In the genomic region with DNA sequence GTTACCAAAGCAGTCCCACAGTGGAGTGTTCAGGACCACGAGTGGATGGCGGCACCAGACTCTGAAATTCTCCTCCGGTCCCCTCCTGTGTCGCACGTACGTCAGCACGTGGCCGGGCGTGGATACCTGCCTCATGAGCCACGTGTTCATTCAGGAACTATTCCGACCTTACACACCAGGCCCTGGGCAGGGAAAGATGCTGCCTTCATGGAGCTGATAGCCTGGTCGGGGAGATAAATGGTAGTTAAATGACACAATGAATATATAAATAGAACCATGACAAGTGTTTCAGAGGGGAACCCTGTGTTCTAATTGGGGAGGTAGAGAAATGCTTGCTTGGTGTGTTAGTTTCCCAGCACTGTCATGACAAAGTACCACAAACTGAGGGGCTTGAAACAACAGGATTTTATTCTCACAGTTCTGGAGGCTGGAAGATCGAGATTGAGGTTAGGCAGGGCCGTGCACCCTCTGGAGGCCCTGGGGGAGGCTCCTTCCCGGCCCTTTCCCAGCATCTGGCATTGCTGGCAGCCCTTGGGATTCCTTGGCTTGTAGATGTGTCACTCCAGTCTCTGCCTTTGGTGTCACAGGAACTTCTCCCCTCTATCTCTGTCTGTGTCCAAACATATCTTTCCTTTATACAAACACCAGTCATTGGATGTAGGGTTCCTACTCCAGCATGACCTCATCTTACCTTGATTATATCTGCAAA, we compare ENCODE assay signal across 24 cellular contexts. TPM values are rescaled to one million over a fixed set of nuclear protein-coding genes. Genes with fewer than 3 reads are reported as not detected.
"Had no signal": no experiment of that assay in that cellular context is flagged by ENCODE, and none has a peak within 500 bp of the region (broad histone marks: within the 10 kb centered on the region; RNA-seq: fewer than 3 reads in every experiment).

No MANE protein-coding gene starts in this region.

- H3K4me1 ChIP-seq: breast epithelium, colonic mucosa, suprapubic skin, tibial artery, upper lobe of right lung had no signal

- H3K36me3 ChIP-seq: breast epithelium, colonic mucosa, esophagus squamous epithelium, ovary, suprapubic skin, tibial artery, upper lobe of right lung had no signal

- H3K9me3 Mint-ChIP-seq: activated CD4-positive, alpha-beta memory T cell treated with anti-CD3 and anti-CD28 coated beads for 36 hours; activated naive CD4-positive, alpha-beta T cell treated with anti-CD3 and anti-CD28 coated beads, Interleukin-2, amount 50 U/mL, for 24 hours; memory B cell; natural killer cell treated with Interleukin-12 subunit alpha and Interleukin-12 subunit beta and Interleukin-15 and Interleukin-18, amount 100 ng/mL, for 72 hours; stimulated activated naive B cell treated with anti-CD40 and anti-IgM and Interleukin-4, amounts not matched to agents 10 μg/mL and 1 μg/mL and 100 μg/mL, for 72 hours; T-helper 1 cell treated with Interleukin-12 subunit alpha and Interleukin-12 subunit beta and Interleukin-4 antibody, amounts not matched to agents 30 μg/mL and 1 μg/mL, for 36 hours had no signal

- H3K27me3 ChIP-seq: breast epithelium, colonic mucosa, esophagus squamous epithelium, ovary, suprapubic skin, upper lobe of right lung had no signal

- H3K4me3 ChIP-seq: breast epithelium, colonic mucosa, esophagus squamous epithelium, ovary, suprapubic skin, tibial artery, upper lobe of right lung had no signal

- H3K27ac ChIP-seq: breast epithelium, colonic mucosa, epithelial cell of prostate, esophagus squamous epithelium, ovary, suprapubic skin, tibial artery, upper lobe of right lung, VCaP had no signal

- H3K9me3 ChIP-seq: breast epithelium, colonic mucosa, esophagus squamous epithelium, ovary, suprapubic skin, tibial artery, upper lobe of right lung had no signal

- H3K4me3 Mint-ChIP-seq: activated CD4-positive, alpha-beta memory T cell treated with anti-CD3 and anti-CD28 coated beads for 36 hours; activated naive CD4-positive, alpha-beta T cell treated with anti-CD3 and anti-CD28 coated beads, Interleukin-2, amount 50 U/mL, for 24 hours; memory B cell; natural killer cell treated with Interleukin-12 subunit alpha and Interleukin-12 subunit beta and Interleukin-15 and Interleukin-18, amount 100 ng/mL, for 72 hours; stimulated activated naive B cell treated with anti-CD40 and anti-IgM and Interleukin-4, amounts not matched to agents 10 μg/mL and 1 μg/mL and 100 μg/mL, for 72 hours; T-helper 1 cell treated with Interleukin-12 subunit alpha and Interleukin-12 subunit beta and Interleukin-4 antibody, amounts not matched to agents 30 μg/mL and 1 μg/mL, for 36 hours had no signal

- H3K36me3 Mint-ChIP-seq: activated CD4-positive, alpha-beta memory T cell treated with anti-CD3 and anti-CD28 coated beads for 36 hours; activated naive CD4-positive, alpha-beta T cell treated with anti-CD3 and anti-CD28 coated beads, Interleukin-2, amount 50 U/mL, for 24 hours; memory B cell; natural killer cell treated with Interleukin-12 subunit alpha and Interleukin-12 subunit beta and Interleukin-15 and Interleukin-18, amount 100 ng/mL, for 72 hours; stimulated activated naive B cell treated with anti-CD40 and anti-IgM and Interleukin-4, amounts not matched to agents 10 μg/mL and 1 μg/mL and 100 μg/mL, for 72 hours had no signal

- H3K27ac Mint-ChIP-seq: activated CD4-positive, alpha-beta memory T cell treated with anti-CD3 and anti-CD28 coated beads for 36 hours; activated naive CD4-positive, alpha-beta T cell treated with anti-CD3 and anti-CD28 coated beads, Interleukin-2, amount 50 U/mL, for 24 hours; memory B cell; natural killer cell treated with Interleukin-12 subunit alpha and Interleukin-12 subunit beta and Interleukin-15 and Interleukin-18, amount 100 ng/mL, for 72 hours; progenitor cell of endocrine pancreas; stimulated activated naive B cell treated with anti-CD40 and anti-IgM and Interleukin-4, amounts not matched to agents 10 μg/mL and 1 μg/mL and 100 μg/mL, for 72 hours had no signal

- ATAC-seq: natural killer cell treated with Interleukin-12 subunit alpha and Interleukin-12 subunit beta and Interleukin-15 and Interleukin-18, amount 100 ng/mL, for 72 hours; stimulated activated naive B cell treated with anti-CD40 and anti-IgM and Interleukin-4, amounts not matched to agents 10 μg/mL and 1 μg/mL and 100 μg/mL, for 72 hours; upper lobe of right lung had no signal

- DNase-seq: activated CD4-positive, alpha-beta memory T cell treated with anti-CD3 and anti-CD28 coated beads for 36 hours; activated CD4-positive, alpha-beta T cell treated with anti-CD3 and anti-CD28 coated beads for 4 hours; activated CD8-positive, alpha-beta memory T cell treated with anti-CD3 and anti-CD28 coated beads, Interleukin-2, amount 50 U/mL, for 4 hours; activated T-cell treated with anti-CD3 and anti-CD28 coated beads, Interleukin-2, amount 50 U/mL, for 1 hour; colonic mucosa; effector CD8-positive, alpha-beta T cell; esophagus squamous epithelium; foreskin melanocyte; ovary; stimulated activated CD4-positive, alpha-beta T cell treated with anti-CD3 and anti-CD28 coated beads, Interleukin-15, amount 100 ng/mL, for 24 hours; stimulated activated CD4-positive, alpha-beta T cell treated with anti-CD3 and anti-CD28 coated beads, Interleukin-2, amount 100 ng/mL, for 24 hours; stimulated activated naive B cell treated with anti-CD40 and anti-IgM and Interleukin-4, amounts not matched to agents 10 μg/mL and 1 μg/mL and 100 μg/mL, for 72 hours; T-helper 9 cell; tibial artery; upper lobe of right lung had no signal

- H3K27me3 Mint-ChIP-seq: activated CD4-positive, alpha-beta memory T cell treated with anti-CD3 and anti-CD28 coated beads for 36 hours; activated naive CD4-positive, alpha-beta T cell treated with anti-CD3 and anti-CD28 coated beads, Interleukin-2, amount 50 U/mL, for 24 hours had no signal

- H3K4me1 Mint-ChIP-seq: activated naive CD4-positive, alpha-beta T cell treated with anti-CD3 and anti-CD28 coated beads, Interleukin-2, amount 50 U/mL, for 24 hours; memory B cell had no signal

RNA-seq across cellular contexts. Expression of gene NID1, which starts 48.6 kb away (rescaled TPM):
- total RNA-seq: natural killer cell treated with Interleukin-12 subunit alpha and Interleukin-12 subunit beta and Interleukin-15 and Interleukin-18, amount 100 ng/mL, for 72 hours had no signal
